ENCODE assay signal across 6 cellular contexts in genomic region chr12:120466560-120467315, GRCh38. TPM values are rescaled to one million over a fixed set of nuclear protein-coding genes. Genes with fewer than 3 reads are reported as not detected.
DNase-seq lines count a peak whose midpoint lies in the region; ATAC-seq lines count a peak whose summit lies in the region.

No MANE protein-coding gene starts in this region.

- DNase-seq in COR-L47 (lab: John Stamatoyannopoulos, UW) (peak; percentile 30), NCI-H1694 (lab: John Stamatoyannopoulos, UW) (peak; percentile 23), mesenteric fat pad (ENCODE audit: low spot score) (peak; percentile 39)
- peak; percentile 19 for DNase-seq in activated effector memory CD4-positive, alpha-beta T cell treated with Interleukin-2 at 50 U/mL for 16 hours

- ATAC-seq in GM19023 (IDR thresholded peaks at IDR 0.05; ENCODE audit: unreplicated experiment): no peak
- no peak for ATAC-seq in GM19463 (IDR thresholded peaks at IDR 0.05; ENCODE audit: unreplicated experiment)

RNA-seq across cellular contexts. Expression of gene SRSF9, which starts 2.8 kb away (rescaled TPM):
- 120 TPM for total RNA-seq in mesenteric fat pad

RNA-seq across cellular contexts. Expression of gene GATC, which starts 20.5 kb away (rescaled TPM):
- total RNA-seq in mesenteric fat pad: 27.7 TPM

RNA-seq across cellular contexts. Expression of gene TRIAP1, which starts 20.6 kb away (rescaled TPM):
- total RNA-seq in mesenteric fat pad: 19.9 TPM

RNA-seq across cellular contexts. Expression of gene COX6A1, which starts 28.8 kb away (rescaled TPM):
- total RNA-seq in mesenteric fat pad: 312 TPM

RNA-seq across cellular contexts. Expression of gene DYNLL1, which starts 29.2 kb away (rescaled TPM):
- total RNA-seq in mesenteric fat pad: 142 TPM
